ENCODE assay signal across 23 cellular contexts in the genomic region with DNA sequence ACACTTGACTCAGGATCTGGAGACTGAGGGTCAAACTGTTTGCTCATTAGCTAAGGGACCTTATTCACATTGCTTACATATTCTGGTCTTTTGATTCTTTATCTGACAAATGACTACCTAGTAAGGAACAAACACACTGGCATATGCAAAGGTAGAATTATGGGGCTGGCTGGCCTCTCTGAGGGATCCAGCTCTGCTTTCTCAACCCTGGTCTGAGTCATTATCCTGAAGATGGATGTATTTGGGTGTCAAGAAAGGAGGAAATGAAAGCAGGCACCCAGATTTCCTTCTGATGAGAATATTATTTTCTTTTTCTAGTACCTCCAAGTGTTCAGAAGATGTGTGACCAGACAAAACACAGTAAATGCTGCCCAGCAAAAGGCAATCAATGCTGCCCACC. TPM values are rescaled to one million over a fixed set of nuclear protein-coding genes. Genes with fewer than 3 reads are reported as not detected.
"Had no signal": no experiment of that assay in that cellular context is flagged by ENCODE, and none has a peak within 500 bp of the region (broad histone marks: within the 10 kb centered on the region; RNA-seq: fewer than 3 reads in every experiment).

No MANE protein-coding gene starts in this region.

- H3K36me3 Mint-ChIP-seq: activated naive CD8-positive, alpha-beta T cell; naive thymus-derived CD4-positive, alpha-beta T cell; stimulated activated effector memory CD8-positive, alpha-beta T cell treated with anti-CD3 and anti-CD28 coated beads, Interleukin-12 subunit alpha, Interleukin-12 subunit beta, amount 100 ng/mL, for 72 hours had no signal

- H3K36me3 ChIP-seq: cardiac muscle cell, right lobe of liver, stomach, vagina, WERI-Rb-1 had no signal

- H3K4me1 ChIP-seq: psoas muscle, stomach had no signal

- H3K27ac ChIP-seq: cardiac muscle cell, psoas muscle, right lobe of liver, stomach, vagina, WERI-Rb-1 had no signal

- H3K4me2 ChIP-seq: smooth muscle cell had no signal

- H3K4me3 Mint-ChIP-seq: activated naive CD8-positive, alpha-beta T cell; activated T-helper 1 cell treated with anti-CD3 and anti-CD28 coated beads, Interleukin-12 subunit alpha, Interleukin-12 subunit beta, Interleukin-2, Interleukin-4 antibody, amounts not matched to agents 30 ng/mL and 10 ng/mL and 1 ng/mL, durations not matched to agents 14 hours and 24 hours and 36 hours; naive thymus-derived CD4-positive, alpha-beta T cell; stimulated activated effector memory CD8-positive, alpha-beta T cell treated with anti-CD3 and anti-CD28 coated beads, Interleukin-12 subunit alpha, Interleukin-12 subunit beta, amount 100 ng/mL, for 72 hours had no signal

- H3K27ac Mint-ChIP-seq: activated naive CD8-positive, alpha-beta T cell; activated T-helper 1 cell treated with anti-CD3 and anti-CD28 coated beads, Interleukin-12 subunit alpha, Interleukin-12 subunit beta, Interleukin-2, Interleukin-4 antibody, amounts not matched to agents 30 ng/mL and 10 ng/mL and 1 ng/mL, durations not matched to agents 14 hours and 24 hours and 36 hours; naive thymus-derived CD4-positive, alpha-beta T cell; stimulated activated effector memory CD8-positive, alpha-beta T cell treated with anti-CD3 and anti-CD28 coated beads, Interleukin-12 subunit alpha, Interleukin-12 subunit beta, amount 100 ng/mL, for 72 hours had no signal

- H3K9me3 Mint-ChIP-seq: activated T-helper 1 cell treated with anti-CD3 and anti-CD28 coated beads, Interleukin-12 subunit alpha, Interleukin-12 subunit beta, Interleukin-2, Interleukin-4 antibody, amounts not matched to agents 30 ng/mL and 10 ng/mL and 1 ng/mL, durations not matched to agents 14 hours and 24 hours and 36 hours; stimulated activated effector memory CD8-positive, alpha-beta T cell treated with anti-CD3 and anti-CD28 coated beads, Interleukin-12 subunit alpha, Interleukin-12 subunit beta, amount 100 ng/mL, for 72 hours had no signal

- H3K27me3 ChIP-seq: cardiac muscle cell, right lobe of liver, stomach, vagina had no signal

- ATAC-seq: naive thymus-derived CD4-positive, alpha-beta T cell; psoas muscle; right lobe of liver; stimulated activated effector memory CD8-positive, alpha-beta T cell treated with anti-CD3 and anti-CD28 coated beads, Interleukin-12 subunit alpha, Interleukin-12 subunit beta, amount 100 ng/mL, for 72 hours had no signal

- H3K9me3 ChIP-seq: psoas muscle, right lobe of liver, stomach, vagina had no signal

- H3K4me3 ChIP-seq: cardiac muscle cell, psoas muscle, right lobe of liver, smooth muscle cell, stomach, vagina had no signal

- DNase-seq: activated CD4-positive, alpha-beta T cell treated with anti-CD3 and anti-CD28 coated beads for 1 hour; activated CD4-positive, alpha-beta T cell treated with anti-CD3 and anti-CD28 coated beads, Interleukin-2, amount 50 U/mL, for 4 hours; erythroblast; mesenchymal stem cell; naive thymus-derived CD4-positive, alpha-beta T cell; psoas muscle; right lobe of liver; stimulated activated CD4-positive, alpha-beta T cell treated with anti-CD3 and anti-CD28 coated beads, Interleukin-4, amount 100 ng/mL, for 24 hours; stomach; T-helper 2 cell; trophoblast cell; WERI-Rb-1 had no signal

RNA-seq across cellular contexts. Expression of a gene that starts 6.0 kb away (rescaled TPM):
- total RNA-seq: activated T-helper 1 cell treated with anti-CD3 and anti-CD28 coated beads, Interleukin-12 subunit alpha, Interleukin-12 subunit beta, Interleukin-2, Interleukin-4 antibody, amounts not matched to agents 30 ng/mL and 10 ng/mL and 1 ng/mL, durations not matched to agents 14 hours and 24 hours and 36 hours; cardiac muscle cell; dermis microvascular lymphatic vessel endothelial cell; liver; mucosa of gallbladder; naive thymus-derived CD4-positive, alpha-beta T cell; osteocyte; psoas muscle; right lobe of liver; smooth muscle cell; stomach; temporal lobe; vagina had no signal
- polyA plus RNA-seq: cardiac muscle cell; liver; naive thymus-derived CD4-positive, alpha-beta T cell; psoas muscle; smooth muscle cell; stomach had no signal

RNA-seq across cellular contexts. Expression of a gene that starts 24.3 kb away (rescaled TPM):
- total RNA-seq: activated T-helper 1 cell treated with anti-CD3 and anti-CD28 coated beads, Interleukin-12 subunit alpha, Interleukin-12 subunit beta, Interleukin-2, Interleukin-4 antibody, amounts not matched to agents 30 ng/mL and 10 ng/mL and 1 ng/mL, durations not matched to agents 14 hours and 24 hours and 36 hours; cardiac muscle cell; dermis microvascular lymphatic vessel endothelial cell; liver; mucosa of gallbladder; naive thymus-derived CD4-positive, alpha-beta T cell; osteocyte; psoas muscle; right lobe of liver; stomach had no signal
- polyA plus RNA-seq: cardiac muscle cell; naive thymus-derived CD4-positive, alpha-beta T cell had no signal

RNA-seq across cellular contexts. Expression of a gene that starts 24.3 kb away (rescaled TPM):
- total RNA-seq: activated T-helper 1 cell treated with anti-CD3 and anti-CD28 coated beads, Interleukin-12 subunit alpha, Interleukin-12 subunit beta, Interleukin-2, Interleukin-4 antibody, amounts not matched to agents 30 ng/mL and 10 ng/mL and 1 ng/mL, durations not matched to agents 14 hours and 24 hours and 36 hours; cardiac muscle cell; dermis microvascular lymphatic vessel endothelial cell; liver; mucosa of gallbladder; naive thymus-derived CD4-positive, alpha-beta T cell; osteocyte; psoas muscle; right lobe of liver; smooth muscle cell; stomach; temporal lobe; vagina had no signal
- polyA plus RNA-seq: cardiac muscle cell; liver; naive thymus-derived CD4-positive, alpha-beta T cell; psoas muscle; smooth muscle cell; stomach had no signal

RNA-seq across cellular contexts. Expression of a gene that starts 41.4 kb away (rescaled TPM):
- total RNA-seq: activated T-helper 1 cell treated with anti-CD3 and anti-CD28 coated beads, Interleukin-12 subunit alpha, Interleukin-12 subunit beta, Interleukin-2, Interleukin-4 antibody, amounts not matched to agents 30 ng/mL and 10 ng/mL and 1 ng/mL, durations not matched to agents 14 hours and 24 hours and 36 hours; cardiac muscle cell; dermis microvascular lymphatic vessel endothelial cell; liver; mucosa of gallbladder; naive thymus-derived CD4-positive, alpha-beta T cell; osteocyte; psoas muscle; right lobe of liver; smooth muscle cell; stomach; temporal lobe; vagina had no signal
- polyA plus RNA-seq: cardiac muscle cell; liver; naive thymus-derived CD4-positive, alpha-beta T cell; psoas muscle; smooth muscle cell; stomach had no signal

RNA-seq across cellular contexts. Expression of a gene that starts 56.8 kb away (rescaled TPM):
- total RNA-seq: activated T-helper 1 cell treated with anti-CD3 and anti-CD28 coated beads, Interleukin-12 subunit alpha, Interleukin-12 subunit beta, Interleukin-2, Interleukin-4 antibody, amounts not matched to agents 30 ng/mL and 10 ng/mL and 1 ng/mL, durations not matched to agents 14 hours and 24 hours and 36 hours; cardiac muscle cell; dermis microvascular lymphatic vessel endothelial cell; liver; mucosa of gallbladder; naive thymus-derived CD4-positive, alpha-beta T cell; osteocyte; psoas muscle; right lobe of liver; smooth muscle cell; stomach; temporal lobe; vagina had no signal
- polyA plus RNA-seq: cardiac muscle cell; liver; naive thymus-derived CD4-positive, alpha-beta T cell; psoas muscle; smooth muscle cell; stomach had no signal
